8 cellular contexts compared by ENCODE assay signal in the genomic region with DNA sequence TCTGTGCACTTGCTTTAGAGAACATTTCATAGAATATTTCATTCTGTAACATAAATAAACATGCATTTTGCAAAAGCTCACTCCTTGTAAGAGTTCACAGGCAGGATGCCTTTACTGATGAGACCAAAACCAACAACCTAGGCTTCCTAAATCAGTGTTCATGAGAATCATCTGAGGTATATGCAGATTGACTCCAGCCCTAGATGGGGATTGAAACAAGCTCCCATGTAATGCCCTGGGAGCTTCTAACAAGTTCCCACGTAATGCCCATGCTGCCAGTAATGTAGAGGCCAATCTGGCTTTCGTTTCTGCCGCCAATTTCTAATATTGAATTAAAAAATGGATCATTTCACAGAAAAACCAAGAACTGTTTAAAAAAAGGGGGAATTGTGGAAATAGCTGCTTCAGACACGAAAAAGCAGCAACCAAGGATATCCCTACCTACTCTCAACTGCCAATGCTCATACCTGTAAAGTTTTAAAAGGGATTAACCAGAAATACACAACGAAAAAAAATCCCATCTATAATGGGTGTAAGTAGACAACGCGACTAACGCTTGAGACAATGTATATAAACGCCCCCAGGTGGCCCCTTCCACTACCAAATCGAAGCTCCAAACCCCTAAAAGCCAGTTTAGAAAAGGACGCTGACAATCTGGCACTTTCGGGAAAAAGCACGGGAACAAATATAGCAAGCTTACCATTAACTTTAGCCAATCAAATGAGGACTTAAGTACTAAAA.
DNase-seq lines count a peak whose midpoint lies in the region; ATAC-seq and TF ChIP-seq lines count a peak whose summit lies in the region.

No MANE protein-coding gene starts in this region.

- no peaks in the 10 kb centered on the region for H4K20me1 ChIP-seq in PC-9 (ENCODE audit: insufficient read depth)

- POLR2A ChIA-PET in A673 (lab: Charles Lee; ENCODE audit: low non-redundant PET), result interaction anchor here (0.7 to 2.3 kb wide), 9 partner anchors 12 to 1596 kb away, joined by 3 to 9 read pairs (median 4); a partner anchor contains a TSS
- POLR2A ChIA-PET in PC-9 (lab: Charles Lee; ENCODE audit: unreplicated experiment), result interaction anchor here (0.5 to 1.4 kb wide), 6 partner anchors 8 to 299 kb away, joined by 3 to 7 read pairs (median 4); a partner anchor contains a TSS

- H3K9me3 ChIP-seq in A673 (ENCODE audit: low read depth, low read length, poor library complexity, severe bottlenecking) (no peaks in the 10 kb centered on the region), PC-9 (ENCODE audit: insufficient read depth, low read depth) (no peaks in the 10 kb centered on the region), esophagus squamous epithelium (no peaks in the 10 kb centered on the region), body of pancreas (peaks cover 0 to 6% (median 0%) of the 10 kb centered on the region in 3 donors)

- H3F3A ChIP-seq in PC-9 (ENCODE audit: insufficient read depth, low read depth), result peaks cover 22% of the 10 kb centered on the region

- DNase-seq in A673 (ENCODE audit: low spot score) (peak; percentile 65), PC-9 (no peak), esophagus squamous epithelium (lab: John Stamatoyannopoulos, UW) (no peak), body of pancreas (no peak), iPS-NIHi7 (ENCODE audit: extremely low spot score) (no peak), nucleus accumbens (lab: John Stamatoyannopoulos, UW) (no peak)

- H2AFZ ChIP-seq in PC-9, result peak overlapping the region; percentile 61; the same call in 1 of the 2 replicates

- H3K9me2 ChIP-seq in PC-9 (ENCODE audit: insufficient read depth), result no peaks in the 10 kb centered on the region

- H3K4me2 ChIP-seq in PC-9, result peak overlapping the region; percentile 77

- ATAC-seq in body of pancreas (no peak), HG03280 (IDR thresholded peaks at IDR 0.05; ENCODE audit: unreplicated experiment) (no peak)

- intact Hi-C loops in A673 (cut with micrococcal nuclease; ENCODE audit: unreplicated experiment) (loop anchor here (5.0 kb wide), 3 partner anchors 53 to 877 kb away; a partner anchor contains a TSS), PC-9 (cut with micrococcal nuclease; ENCODE audit: unreplicated experiment) (loop anchor here (5.0 kb wide), 1 partner anchor 168 kb away; a partner anchor contains a TSS), esophagus squamous epithelium (cut with DNase I) (no loop called here), body of pancreas (cut with DNase I) (no loop called here)

- H3K4me3 ChIP-seq in A673 (ENCODE audit: low read depth, low read length, poor library complexity, severe bottlenecking), result peak overlapping the region; percentile 66
- peak overlapping the region; percentile 73 for H3K4me3 ChIP-seq in PC-9
- H3K4me3 ChIP-seq in esophagus squamous epithelium, result peak overlapping the region; percentile 35 to 64 (median 54)
- H3K4me3 ChIP-seq in body of pancreas, result no peak overlapping the region

- H3K4me1 ChIP-seq in A673 (ENCODE audit: insufficient read depth, low read length, poor library complexity, severe bottlenecking) (peaks cover 16% of the 10 kb centered on the region), PC-9 (replicated peaks; ENCODE audit: insufficient read depth) (peaks cover 22% of the 10 kb centered on the region), esophagus squamous epithelium (peaks cover 0 to 53% (median 0%) of the 10 kb centered on the region in 3 donors), body of pancreas (peaks cover 23% of the 10 kb centered on the region)

- H3K27ac ChIP-seq in A673 (ENCODE audit: low read depth, low read length, poor library complexity, severe bottlenecking) (peak overlapping the region; percentile 94), PC-9 (peak overlapping the region; percentile 62), esophagus squamous epithelium (peak overlapping the region; percentile 33 to 98 (median 94)), body of pancreas (no peak overlapping the region)

- no TSS peak for BruUV-seq in A673 (replicated peaks; lab: Mats Ljungman, UMichigan)
- BruUV-seq in PC-9 (replicated peaks; lab: Mats Ljungman, UMichigan), result no TSS peak

- CTCF ChIA-PET in A673 (lab: Charles Lee), result interaction anchor here (0.6 to 1.4 kb wide), 2 partner anchors 12 to 94 kb away, joined by 7 to 10 read pairs; no protein-coding TSS in a partner anchor
- CTCF ChIA-PET in PC-9 (lab: Charles Lee), result interaction anchor here (0.6 kb wide), 1 partner anchor 201 kb away, joined by 3 read pairs; no protein-coding TSS in a partner anchor

- H3K79me2 ChIP-seq in PC-9 (ENCODE audit: low read depth), result peaks cover 22% of the 10 kb centered on the region

- 13 to 16% methylated on average over 13 of the region's 13 CpGs for WGBS in esophagus squamous epithelium, 2 donors
- 47 to 57% methylated on average over 13 of the region's 13 CpGs for WGBS in body of pancreas, 2 donors

- H3K36me3 ChIP-seq in A673 (ENCODE audit: insufficient read depth, low read length, poor library complexity, severe bottlenecking) (no peaks in the 10 kb centered on the region), PC-9 (ENCODE audit: low read depth) (no peaks in the 10 kb centered on the region), esophagus squamous epithelium (no peaks in the 10 kb centered on the region), body of pancreas (replicated peaks in 1 of 2; ENCODE audit: insufficient read depth in 1 of 2, low read depth in 2 of 2) (no peaks in the 10 kb centered on the region)

- H3K27me3 ChIP-seq in A673 (replicated peaks; ENCODE audit: insufficient read depth, low read depth, low read length, poor library complexity) (no peaks in the 10 kb centered on the region), PC-9 (ENCODE audit: insufficient read depth, low read depth) (no peaks in the 10 kb centered on the region), esophagus squamous epithelium (peaks cover 0 to 54% (median 3%) of the 10 kb centered on the region in 4 donors), body of pancreas (peaks cover 6 to 38% of the 10 kb centered on the region in 2 donors)

- peak; percentile 10; the same call in 1 of the 2 replicates for TF ChIP-seq CTCF in A673 (conservative IDR thresholded peaks at IDR 0.05; ENCODE audit: low read depth, low read length)
- TF ChIP-seq CTCF in GM12872 (IDR thresholded peaks at IDR 0.05; ENCODE audit: insufficient read depth, low read depth, low read length), result peak; percentile 15; the same call in 1 of the 3 replicates
- TF ChIP-seq CTCF in PC-9 (conservative IDR thresholded peaks at IDR 0.05), result no peak
- TF ChIP-seq CTCF in esophagus squamous epithelium (IDR thresholded peaks at IDR 0.05), result no peak
- no peak for TF ChIP-seq CTCF in body of pancreas (IDR thresholded peaks at IDR 0.05)

- TF ChIP-seq POLR2A in esophagus squamous epithelium (IDR thresholded peaks at IDR 0.05), result no peak
- no peak for TF ChIP-seq POLR2A in body of pancreas (IDR thresholded peaks at IDR 0.05)

Comparison
In these comparisons a context has a peak if more than half of its experiments do, and no peak if none do; other contexts are left out.
1. H3K27ac ChIP-seq: peak in A673 (single experiment), PC-9 (single experiment) and esophagus squamous epithelium (4 of 4); none in body of pancreas (0 of 4).
2. H3K4me3 ChIP-seq: peak in A673 (single experiment), PC-9 (single experiment) and esophagus squamous epithelium (4 of 4); none in body of pancreas (0 of 2).
3. CTCF ChIP-seq: peak in A673 (single experiment) and GM12872 (single experiment); none in PC-9 (single experiment), esophagus squamous epithelium (0 of 6) and body of pancreas (0 of 7).
4. intact Hi-C loops: an anchor here in A673 (5.0 kb wide) and PC-9 (5.0 kb wide); none called in esophagus squamous epithelium and body of pancreas.